Comparison of ENCODE assay signal across 24 cellular contexts in the genomic region with DNA sequence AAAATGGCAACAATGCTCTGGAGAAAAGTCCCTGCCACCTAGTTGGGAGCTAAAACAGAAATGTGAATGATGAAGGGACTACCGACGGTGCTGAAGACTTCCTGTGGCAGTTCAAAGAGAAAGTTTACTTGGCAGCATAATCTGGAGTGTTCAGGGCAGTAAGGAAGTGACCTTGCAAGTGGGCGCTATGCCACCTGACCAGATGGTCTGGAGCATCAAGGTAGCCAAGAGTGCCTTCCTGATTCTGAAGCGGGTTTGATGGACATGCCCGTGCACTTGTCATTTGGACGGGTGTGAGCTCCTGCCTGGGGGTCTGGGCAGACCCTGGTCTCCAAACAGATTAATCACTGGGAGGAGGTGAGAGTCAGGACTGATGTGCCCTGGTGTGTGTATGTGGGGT.
"Had no signal": no experiment of that assay in that cellular context is flagged by ENCODE, and none has a peak within 500 bp of the region (broad histone marks: within the 10 kb centered on the region; RNA-seq: fewer than 3 reads in every experiment).

No MANE protein-coding gene starts in this region.

- H3K27ac ChIP-seq: foreskin keratinocyte, lower lobe of right lung, neutrophil, parathyroid adenoma, tibial artery, uterus had no signal

- H3K4me3 Mint-ChIP-seq: stimulated activated naive CD8-positive, alpha-beta T cell treated with anti-CD3 and anti-CD28 coated beads, Interleukin-15, Interleukin-2, amounts not matched to agents 100 ng/mL and 50 ng/mL, for 24 hours; WTC11 had no signal

- ATAC-seq: foreskin keratinocyte, left lobe of liver, lower lobe of right lung, right cardiac atrium, WTC11 had no signal

- FAIRE-seq: keratinocyte had no signal

- DNase-seq: activated CD8-positive, alpha-beta memory T cell treated with anti-CD3 and anti-CD28 coated beads for 24 hours; activated CD8-positive, alpha-beta memory T cell treated with anti-CD3 and anti-CD28 coated beads, Interleukin-2, amount 50 U/mL, for 4 hours; activated naive CD4-positive, alpha-beta T cell treated with Interleukin-2 at 50 U/mL for 16 hours; activated T-cell treated with anti-CD3 and anti-CD28 coated beads, Interleukin-2, amount 50 U/mL, for 48 hours; amygdala; dermis blood vessel endothelial cell; effector memory CD4-positive, alpha-beta T cell; foreskin keratinocyte; lower lobe of right lung; mesendoderm; naive B cell; right cardiac atrium; stimulated activated CD4-positive, alpha-beta T cell treated with anti-CD3 and anti-CD28 coated beads, Interleukin-12 subunit alpha, Interleukin-12 subunit beta, amount 100 ng/mL, for 4 hours; stimulated activated CD4-positive, alpha-beta T cell treated with anti-CD3 and anti-CD28 coated beads, Interleukin-4, amount 100 ng/mL, for 4 hours; T-helper 1 cell; T-helper 9 cell; tibial artery; uterus had no signal

- H3K4me3 ChIP-seq: lower lobe of right lung, tibial artery, uterus had no signal

- H3K4me1 ChIP-seq: foreskin keratinocyte, parathyroid adenoma, uterus had no signal

- H3K36me3 ChIP-seq: uterus had no signal

- H3K9ac ChIP-seq: parathyroid adenoma had no signal

- H3K9me3 ChIP-seq: lower lobe of right lung, neutrophil, tibial artery, uterus had no signal

- H2AFZ ChIP-seq: parathyroid adenoma had no signal

- H3K27me3 ChIP-seq: foreskin keratinocyte, tibial artery, uterus had no signal

- H3K27ac Mint-ChIP-seq: stimulated activated naive CD8-positive, alpha-beta T cell treated with anti-CD3 and anti-CD28 coated beads, Interleukin-15, Interleukin-2, amounts not matched to agents 100 ng/mL and 50 ng/mL, for 24 hours; WTC11 had no signal
